In the genomic region with DNA sequence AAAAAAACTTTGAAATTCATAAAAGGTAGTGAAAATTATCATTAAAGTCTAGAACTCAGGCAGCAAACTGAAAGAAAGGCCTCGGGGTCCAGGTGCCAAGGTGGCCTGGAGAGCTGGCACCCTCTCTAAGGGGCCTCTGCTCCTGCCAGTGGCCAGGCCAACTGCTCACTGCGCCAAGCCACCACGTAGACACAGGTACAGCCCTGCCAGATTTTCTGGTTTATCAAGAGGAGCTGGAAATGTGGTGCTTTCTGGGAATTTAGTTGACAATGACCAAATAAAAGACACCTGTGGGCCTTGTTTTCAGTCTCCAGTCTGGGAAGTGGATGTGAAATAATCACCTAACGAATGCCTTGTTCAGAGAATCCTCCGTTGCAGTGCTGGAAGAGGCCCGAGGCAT, we compare ENCODE assay signal across 17 cellular contexts. TPM values are rescaled to one million over a fixed set of nuclear protein-coding genes. Genes with fewer than 3 reads are reported as not detected.
A peak's percentile ranks its signal among the peaks of the same experiment; 100 is the strongest.
DNase-seq lines count a peak whose midpoint lies in the region; ATAC-seq and TF ChIP-seq lines count a peak whose summit lies in the region.
"Had no signal": no experiment of that assay in that cellular context is flagged by ENCODE, and none has a peak within 500 bp of the region (broad histone marks: within the 10 kb centered on the region; RNA-seq: fewer than 3 reads in every experiment).

No MANE protein-coding gene starts in this region.

- DNase-seq in CD4-positive, CD25-positive, alpha-beta regulatory T cell = no peak
- DNase-seq in LNCaP clone FGC (ENCODE audit: low read depth) = peak; percentile 75
- peak; percentile 81 to 90 (median 88) for DNase-seq in body of pancreas
- DNase-seq in osteoblast (ENCODE audit: insufficient read length, low spot score, missing footprints) = peak; percentile 14
- DNase-seq in osteocyte (ENCODE audit: extremely low spot score, unreplicated experiment) = no peak
- no peak for DNase-seq in NK-92 treated with Interleukin-12 subunit alpha and Interleukin-12 subunit beta, amount 100 ng/mL, for 24 hours (lab: John Stamatoyannopoulos, UW)
- DNase-seq in immature natural killer cell = no peak
- DNase-seq: CD8-positive, alpha-beta memory T cell; DMS53; Karpas-422; MG63; NCI-H1417; NCI-H1694 treated with DMSO at 0.1 percent for 48 hours; NCI-H2081 treated with DMSO at 0.1 percent for 48 hours had no signal

- H3K4me1 Mint-ChIP-seq in CD4-positive, CD25-positive, alpha-beta regulatory T cell = peaks cover 0 to 10% (median 0%) of the 10 kb centered on the region in 4 donors
- H3K4me1 Mint-ChIP-seq in osteocyte (ENCODE audit: unreplicated experiment) = no peaks in the 10 kb centered on the region
- no peaks in the 10 kb centered on the region for H3K4me1 Mint-ChIP-seq in immature natural killer cell
- H3K4me1 Mint-ChIP-seq: CD8-positive, alpha-beta memory T cell had no signal

- no peaks in the 10 kb centered on the region for H3K27me3 ChIP-seq in CD4-positive, CD25-positive, alpha-beta regulatory T cell (ENCODE audit: control insufficient read depth, insufficient read depth, low read length)
- H3K27me3 ChIP-seq in body of pancreas (no peaks in the 10 kb centered on the region), osteoblast (ENCODE audit: insufficient read depth, low read length) (no peaks in the 10 kb centered on the region)
- H3K27me3 ChIP-seq: BLaER1, MG63 had no signal

- no peaks in the 10 kb centered on the region for H3K9me3 Mint-ChIP-seq in CD4-positive, CD25-positive, alpha-beta regulatory T cell
- H3K9me3 Mint-ChIP-seq in osteocyte (ENCODE audit: unreplicated experiment) (no peaks in the 10 kb centered on the region), immature natural killer cell (no peaks in the 10 kb centered on the region)
- H3K9me3 Mint-ChIP-seq: CD8-positive, alpha-beta memory T cell had no signal

- H3K79me2 ChIP-seq in osteoblast (ENCODE audit: insufficient read depth, low read length) = no peaks in the 10 kb centered on the region

- intact Hi-C loops in body of pancreas (cut with DNase I) = no loop called here

- H4K20me1 ChIP-seq in osteoblast (ENCODE audit: insufficient read depth, low read length) = no peaks in the 10 kb centered on the region
- H4K20me1 ChIP-seq: BLaER1 had no signal

- H3K36me3 Mint-ChIP-seq in CD4-positive, CD25-positive, alpha-beta regulatory T cell = peaks cover 32% of the 10 kb centered on the region
- no peaks in the 10 kb centered on the region for H3K36me3 Mint-ChIP-seq in osteocyte (ENCODE audit: unreplicated experiment)
- H3K36me3 Mint-ChIP-seq in immature natural killer cell = peaks cover 14 to 35% (median 21%) of the 10 kb centered on the region in 3 donors

- peak overlapping the region in 2 of 3 donors; percentile 25 to 52 for H3K27ac Mint-ChIP-seq in CD4-positive, CD25-positive, alpha-beta regulatory T cell
- H3K27ac Mint-ChIP-seq in osteocyte (ENCODE audit: unreplicated experiment) (no peak overlapping the region), immature natural killer cell (no peak overlapping the region)

- peak in 2 of 3 donors; percentile 18 to 43 for TF ChIP-seq POLR2A in body of pancreas (IDR thresholded peaks at IDR 0.05)

- H3K4me3 ChIP-seq in CD4-positive, CD25-positive, alpha-beta regulatory T cell (ENCODE audit: low read depth, low read length) = no peak overlapping the region
- H3K4me3 ChIP-seq in LNCaP clone FGC (ENCODE audit: low read depth, low read length) (no peak overlapping the region), body of pancreas (no peak overlapping the region), osteoblast (ENCODE audit: insufficient read depth, low read length) (no peak overlapping the region)
- H3K4me3 ChIP-seq: BLaER1, MG63 had no signal

- H3K27me3 Mint-ChIP-seq in CD4-positive, CD25-positive, alpha-beta regulatory T cell = no peaks in the 10 kb centered on the region
- H3K27me3 Mint-ChIP-seq in osteocyte (ENCODE audit: unreplicated experiment) (no peaks in the 10 kb centered on the region), immature natural killer cell (ENCODE audit: low read depth in 3 of 3) (peaks cover 0 to 3% (median 0%) of the 10 kb centered on the region in 3 donors)
- H3K27me3 Mint-ChIP-seq: CD8-positive, alpha-beta memory T cell had no signal

- no peak overlapping the region for H3K27ac ChIP-seq in CD4-positive, CD25-positive, alpha-beta regulatory T cell (ENCODE audit: insufficient read depth, low read length, poor library complexity, severe bottlenecking)
- peak overlapping the region; percentile 55 to 84 (median 84) for H3K27ac ChIP-seq in body of pancreas
- H3K27ac ChIP-seq in osteoblast (ENCODE audit: low read depth, low read length) = no peak overlapping the region
- H3K27ac ChIP-seq: BLaER1 had no signal

- peaks cover 63% of the 10 kb centered on the region for H3K36me3 ChIP-seq in CD4-positive, CD25-positive, alpha-beta regulatory T cell (ENCODE audit: control insufficient read depth, insufficient read depth, low read length)
- H3K36me3 ChIP-seq in body of pancreas (replicated peaks in 1 of 2; ENCODE audit: insufficient read depth in 1 of 2, low read depth in 2 of 2) (no peaks in the 10 kb centered on the region), osteoblast (ENCODE audit: insufficient read depth, low read length) (no peaks in the 10 kb centered on the region)
- H3K36me3 ChIP-seq: MG63 had no signal

- 27 to 35% methylated on average over 3 to 6 of the region's 6 CpGs for WGBS in body of pancreas, 2 donors

- TF ChIP-seq CTCF in LNCaP clone FGC (IDR thresholded peaks at IDR 0.05; ENCODE audit: control insufficient read depth, extremely low read depth, insufficient read depth) = no peak
- no peak for TF ChIP-seq CTCF in body of pancreas (IDR thresholded peaks at IDR 0.05)
- no peak for TF ChIP-seq CTCF in osteoblast (IDR thresholded peaks at IDR 0.05; ENCODE audit: extremely low read depth, low read depth, low read length)
- TF ChIP-seq CTCF in osteocyte (IDR thresholded peaks at IDR 0.05) = no peak

- H2AFZ ChIP-seq in osteoblast (ENCODE audit: low read length) = no peak overlapping the region

- H3K9me3 ChIP-seq in CD4-positive, CD25-positive, alpha-beta regulatory T cell (ENCODE audit: control insufficient read depth in 2 of 2, low read length in 2 of 2) = no peaks in the 10 kb centered on the region
- no peaks in the 10 kb centered on the region for H3K9me3 ChIP-seq in body of pancreas
- H3K9me3 ChIP-seq in osteoblast (ENCODE audit: low read depth, low read length) = no peaks in the 10 kb centered on the region
- H3K9me3 ChIP-seq: BLaER1, MG63 had no signal

- no peak overlapping the region for H3K4me3 Mint-ChIP-seq in CD4-positive, CD25-positive, alpha-beta regulatory T cell
- H3K4me3 Mint-ChIP-seq in osteocyte (ENCODE audit: unreplicated experiment) = no peak overlapping the region
- H3K4me3 Mint-ChIP-seq in immature natural killer cell = no peak overlapping the region
- H3K4me3 Mint-ChIP-seq: CD8-positive, alpha-beta memory T cell had no signal

- H3K4me2 ChIP-seq in osteoblast (ENCODE audit: insufficient read depth, low read length) = no peak overlapping the region
- H3K4me2 ChIP-seq: BLaER1 had no signal

- ATAC-seq in CD4-positive, CD25-positive, alpha-beta regulatory T cell (ENCODE audit: low read depth in 2 of 2) = no peak
- ATAC-seq in body of pancreas = peak; percentile 93
- ATAC-seq: Panc1, SK-N-SH treated with all-trans-retinoic acid at 6 μM for 48 hours had no signal

- no peaks in the 10 kb centered on the region for H3K4me1 ChIP-seq in CD4-positive, CD25-positive, alpha-beta regulatory T cell (ENCODE audit: control insufficient read depth, insufficient read depth, low read length, poor library complexity, severe bottlenecking)
- H3K4me1 ChIP-seq in body of pancreas = peaks cover 44% of the 10 kb centered on the region
- H3K4me1 ChIP-seq in osteoblast (ENCODE audit: insufficient read depth, low read length) = no peaks in the 10 kb centered on the region

RNA-seq across cellular contexts. Expression of gene ZNF574, which starts 22.8 kb away (rescaled TPM):
- total RNA-seq in CD4-positive, CD25-positive, alpha-beta regulatory T cell = 24.0 TPM
- polyA plus RNA-seq in CD4-positive, CD25-positive, alpha-beta regulatory T cell = 10 to 100 TPM; 10.7 to 22.1 (median 15.5) TPM
- 10 to 100 TPM in 1 of 2 donors, 1 to 10 TPM in 1; 8.6 to 14.2 TPM for total RNA-seq in body of pancreas
- 13.6 and 13.8 TPM in 2 replicates for total RNA-seq in osteoblast
- total RNA-seq in osteocyte = 15.2 and 15.5 TPM in 2 replicates
- 10 to 100 TPM; 12.4 to 29.6 (median 20.3) TPM for polyA plus RNA-seq in immature natural killer cell

RNA-seq across cellular contexts. Expression of gene GRIK5, which starts 28.8 kb away (rescaled TPM):
- total RNA-seq in CD4-positive, CD25-positive, alpha-beta regulatory T cell = 0.52 TPM
- under 1 TPM in 1 of 4 donors, not detected in 3; 0.06 TPM for polyA plus RNA-seq in CD4-positive, CD25-positive, alpha-beta regulatory T cell
- total RNA-seq in body of pancreas = 1 to 10 TPM; 2.1 to 5.9 TPM
- total RNA-seq in osteoblast = under 0.01 TPM in 2 replicates
- 0.38 and 0.55 TPM in 2 replicates for total RNA-seq in osteocyte
- polyA plus RNA-seq in immature natural killer cell = not detected
- polyA plus RNA-seq: CD8-positive, alpha-beta memory T cell had no signal

RNA-seq across cellular contexts. Expression of gene POU2F2, which starts 33.5 kb away (rescaled TPM):
- total RNA-seq in CD4-positive, CD25-positive, alpha-beta regulatory T cell = 48.9 TPM
- polyA plus RNA-seq in CD4-positive, CD25-positive, alpha-beta regulatory T cell = 1 to 10 TPM; 4.2 to 7.2 (median 6.4) TPM
- total RNA-seq in body of pancreas (1 to 10 TPM in 1 of 2 donors, under 1 TPM in 1; under 0.01 to 1.6 TPM), osteoblast (under 0.01 and 0.88 TPM in 2 replicates), osteocyte (0.64 and 1.0 TPM in 2 replicates)
- 10 to 100 TPM in 1 of 3 donors, 1 to 10 TPM in 2; 2.0 to 10.3 (median 2.1) TPM for polyA plus RNA-seq in immature natural killer cell

Comparison
In these comparisons a context has a peak if more than half of its experiments do, and no peak if none do; other contexts are left out.
1. DNase-seq: peak in LNCaP clone FGC (single experiment), body of pancreas (4 of 4) and osteoblast (single experiment); none in CD4-positive, CD25-positive, alpha-beta regulatory T cell (0 of 3), osteocyte (single experiment), NK-92 treated with Interleukin-12 subunit alpha and Interleukin-12 subunit beta, amount 100 ng/mL, for 24 hours (single experiment) and immature natural killer cell (0 of 3).
2. H3K27ac ChIP-seq: peak in body of pancreas (4 of 4); none in CD4-positive, CD25-positive, alpha-beta regulatory T cell (single experiment) and osteoblast (single experiment).
3. H3K27ac Mint-ChIP-seq: peak in CD4-positive, CD25-positive, alpha-beta regulatory T cell (2 of 3); none in osteocyte (single experiment) and immature natural killer cell (0 of 6).
4. RNA of gene POU2F2, which starts 33.5 kb away (total RNA-seq): 48.9 TPM in CD4-positive, CD25-positive, alpha-beta regulatory T cell (single experiment); under 0.01 to 1.6 TPM in body of pancreas, 0.64 to 1.0 TPM in osteocyte and under 0.01 to 0.88 TPM in osteoblast; every median in the first group is over 10 times any median in the second.